Comparison of ENCODE assay signal across 1 cellular context in genomic region chr12:48865141-48865440, GRCh38.
TF ChIP-seq lines count a peak whose summit lies in the region.

No MANE protein-coding gene starts in this region.

TF ChIP-seq in endothelial cell of umbilical vein, 7 proteins besides CTCF, POLR2A, EP300 and RAD21:
- TF ChIP-seq POLR2AphosphoS5 (IDR thresholded peaks at IDR 0.05; ENCODE audit: insufficient read depth, low read depth, low read length) (no peak), MYC (IDR thresholded peaks at IDR 0.05; ENCODE audit: low read depth, low read length) (no peak), JUN (IDR thresholded peaks at IDR 0.05; ENCODE audit: borderline replicate concordance, insufficient read depth, insufficient read length, low read depth) (no peak), FOS (IDR thresholded peaks at IDR 0.05; ENCODE audit: borderline replicate concordance, insufficient read depth, low read length) (no peak), GATA2 (IDR thresholded peaks at IDR 0.05; ENCODE audit: insufficient read depth, insufficient read length, low read depth, low read length) (no peak), EZH2 (IDR thresholded peaks at IDR 0.05; ENCODE audit: borderline replicate concordance, low read depth, low read length, severe bottlenecking) (no peak)
- TF ChIP-seq, protein P1, sequence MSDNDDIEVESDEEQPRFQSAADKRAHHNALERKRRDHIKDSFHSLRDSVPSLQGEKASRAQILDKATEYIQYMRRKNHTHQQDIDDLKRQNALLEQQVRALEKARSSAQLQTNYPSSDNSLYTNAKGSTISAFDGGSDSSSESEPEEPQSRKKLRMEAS (IDR thresholded peaks at IDR 0.05; ENCODE audit: insufficient read depth, insufficient read length), result no peak
TF ChIP-seq in endothelial cell of umbilical vein: peak in this region for 0.
